In the genomic region with DNA sequence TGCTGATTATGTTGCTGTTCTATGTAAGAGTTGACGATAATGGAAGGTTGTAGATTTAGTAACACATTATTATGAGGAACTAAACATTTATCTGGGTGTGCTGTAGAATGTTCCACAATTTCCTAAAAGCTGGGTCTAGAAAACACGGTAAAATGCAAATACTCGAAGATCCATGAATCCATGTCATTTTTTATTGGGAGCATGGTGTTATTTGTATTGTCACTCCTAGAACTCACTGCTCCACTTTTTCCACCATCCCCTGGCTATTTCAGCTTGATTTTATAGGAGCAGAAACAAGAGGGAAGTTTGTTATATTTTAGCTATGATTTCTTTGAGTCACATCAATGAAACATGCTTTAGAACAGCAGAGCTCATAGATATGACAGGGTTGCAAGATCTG, we compare ENCODE assay signal across 1 cellular context.
TF ChIP-seq lines count a peak whose summit lies in the region.

No MANE protein-coding gene starts in this region.

TF ChIP-seq in H1, 55 proteins besides CTCF, POLR2A, EP300 and RAD21 (continued from another document):
- no peak for TF ChIP-seq MAFK (IDR thresholded peaks at IDR 0.05; ENCODE audit: low read depth, low read length)
TF ChIP-seq in H1: peak in this region for 1.
